In the genomic region with DNA sequence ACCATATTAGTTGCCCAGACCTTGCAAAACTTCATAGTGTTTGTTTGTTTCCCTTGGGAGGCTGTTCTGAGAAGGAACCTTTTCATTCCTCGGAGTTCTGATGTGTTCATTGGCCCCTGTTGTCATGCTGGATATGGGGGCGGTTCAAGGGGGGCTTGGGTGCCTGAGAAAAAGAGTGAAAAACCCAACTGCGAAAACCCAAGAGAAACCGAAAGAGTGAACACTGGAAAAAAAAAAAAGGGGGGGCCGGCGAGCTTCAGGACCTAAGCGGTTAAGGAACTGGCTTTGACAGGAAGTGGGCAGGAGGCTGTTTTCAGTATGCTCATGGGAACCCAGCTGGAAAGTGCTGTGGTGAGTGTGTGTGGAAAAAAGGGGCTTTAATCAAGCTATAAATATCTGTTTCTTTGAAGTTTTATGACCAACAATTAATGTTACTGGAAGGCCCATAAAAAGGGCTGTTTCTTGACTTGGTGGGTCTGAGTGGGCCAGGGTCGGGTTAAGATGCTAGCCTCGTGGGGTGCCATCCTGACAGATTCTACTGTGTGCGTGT, we compare ENCODE assay signal across 9 cellular contexts.
DNase-seq lines count a peak whose midpoint lies in the region; ATAC-seq and TF ChIP-seq lines count a peak whose summit lies in the region.
"Had no signal": no experiment of that assay in that cellular context is flagged by ENCODE, and none has a peak within 500 bp of the region (broad histone marks: within the 10 kb centered on the region; RNA-seq: fewer than 3 reads in every experiment).

No MANE protein-coding gene starts in this region.

- ATAC-seq in natural killer cell treated with Interleukin-12 subunit alpha and Interleukin-12 subunit beta and Interleukin-15 and Interleukin-18, amount 100 ng/mL, for 72 hours, result peak; percentile 81 to 84
- ATAC-seq in GM18861 (IDR thresholded peaks at IDR 0.05; ENCODE audit: unreplicated experiment), result no peak
- no peak for ATAC-seq in PC-3

- no peak overlapping the region for H2AFZ ChIP-seq in PC-3 (ENCODE audit: low read length)
- H2AFZ ChIP-seq: PC-9 had no signal

- BruUV-seq in PC-3 (replicated peaks; lab: Mats Ljungman, UMichigan), result no TSS peak
- no TSS peak for BruUV-seq in Caco-2 (replicated peaks; lab: Mats Ljungman, UMichigan)

- no peaks in the 10 kb centered on the region for H3K9me3 ChIP-seq in BLaER1
- no peaks in the 10 kb centered on the region for H3K9me3 ChIP-seq in PC-3 (ENCODE audit: low read length)
- H3K9me3 ChIP-seq in Caco-2, result no peaks in the 10 kb centered on the region

- H3K27ac Mint-ChIP-seq in natural killer cell treated with Interleukin-12 subunit alpha and Interleukin-12 subunit beta and Interleukin-15 and Interleukin-18, amount 100 ng/mL, for 72 hours, result peak overlapping the region; percentile 72 to 81
- no peak overlapping the region for H3K27ac Mint-ChIP-seq in Caco-2 (ENCODE audit: unreplicated experiment)

- peak; percentile 65 to 82 for DNase-seq in HL-60 (ENCODE audit: low read depth in 1 of 2, low spot score in 1 of 2)
- DNase-seq in activated T-cell treated with anti-CD3 and anti-CD28 coated beads for 4 hours, result peak; percentile 38
- peak; percentile 77 for DNase-seq in natural killer cell treated with Interleukin-12 subunit alpha and Interleukin-12 subunit beta and Interleukin-15 and Interleukin-18, amount 100 ng/mL, for 72 hours (ENCODE audit: low spot score)
- DNase-seq in PC-3, result no peak
- DNase-seq in Caco-2, result no peak
- DNase-seq in DMS79 (lab: John Stamatoyannopoulos, UW), result no peak
- DNase-seq: PC-9 had no signal

- H4K20me1 ChIP-seq in BLaER1, result peaks cover 14% of the 10 kb centered on the region
- H4K20me1 ChIP-seq in PC-3 (ENCODE audit: low read length), result no peaks in the 10 kb centered on the region

- H3K4me2 ChIP-seq in BLaER1 (peak overlapping the region; percentile 93), PC-3 (ENCODE audit: low read length) (no peak overlapping the region)
- H3K4me2 ChIP-seq: PC-9 had no signal

- peak overlapping the region; percentile 2; the same call in 1 of the 2 replicates for H3K27ac ChIP-seq in BLaER1
- H3K27ac ChIP-seq in HL-60 (replicated peaks), result peak overlapping the region; percentile 81
- H3K27ac ChIP-seq in PC-3 (ENCODE audit: low read length), result no peak overlapping the region
- H3K27ac ChIP-seq: PC-9 had no signal

- H3K27me3 ChIP-seq in BLaER1 (no peaks in the 10 kb centered on the region), HL-60 (ENCODE audit: insufficient read depth, poor library complexity, severe bottlenecking) (no peaks in the 10 kb centered on the region), PC-3 (ENCODE audit: low read length) (no peaks in the 10 kb centered on the region), Caco-2 (replicated peaks; ENCODE audit: control insufficient read depth, insufficient read depth, low read length) (no peaks in the 10 kb centered on the region)

- H3K9ac ChIP-seq in BLaER1, result no peak overlapping the region
- no peak overlapping the region for H3K9ac ChIP-seq in PC-3 (ENCODE audit: low read length)

- intact Hi-C loops in PC-3 (cut with micrococcal nuclease) (no loop called here), Caco-2 (cut with micrococcal nuclease; ENCODE audit: unreplicated experiment) (no loop called here)

- peaks cover 41 to 51% of the 10 kb centered on the region in 2 donors for H3K4me1 Mint-ChIP-seq in natural killer cell treated with Interleukin-12 subunit alpha and Interleukin-12 subunit beta and Interleukin-15 and Interleukin-18, amount 100 ng/mL, for 72 hours (ENCODE audit: low read depth in 2 of 2)
- H3K4me1 Mint-ChIP-seq in Caco-2 (ENCODE audit: low read depth, unreplicated experiment), result no peaks in the 10 kb centered on the region

- CTCF ChIA-PET in PC-3 (lab: Charles Lee), result no interaction called here
- CTCF ChIA-PET in Caco-2 (lab: Charles Lee), result no interaction called here

- TF ChIP-seq CTCF in HL-60 (IDR thresholded peaks at IDR 0.05; ENCODE audit: insufficient read depth, low read length) (no peak), PC-3 (conservative IDR thresholded peaks at IDR 0.05; ENCODE audit: low read depth, low read length) (no peak), Caco-2 (IDR thresholded peaks at IDR 0.05; ENCODE audit: insufficient read depth in 1 of 2, low read depth in 1 of 2, low read length in 1 of 2, severe bottlenecking in 1 of 2, unreplicated experiment in 1 of 2) (no peak)

- H3K36me3 ChIP-seq in BLaER1 (no peaks in the 10 kb centered on the region), PC-3 (ENCODE audit: low read depth, low read length) (no peaks in the 10 kb centered on the region), Caco-2 (ENCODE audit: control insufficient read depth, insufficient read depth, low read length) (no peaks in the 10 kb centered on the region)

- no peaks in the 10 kb centered on the region for H3F3A ChIP-seq in PC-3 (ENCODE audit: low read length, unreplicated experiment)

- no peaks in the 10 kb centered on the region for H3K79me2 ChIP-seq in PC-3 (ENCODE audit: low read length)

- no peaks in the 10 kb centered on the region for H3K9me2 ChIP-seq in PC-3 (replicated peaks; ENCODE audit: low read length)

- H3K27me3 Mint-ChIP-seq in natural killer cell treated with Interleukin-12 subunit alpha and Interleukin-12 subunit beta and Interleukin-15 and Interleukin-18, amount 100 ng/mL, for 72 hours, result peaks cover 0 to 10% of the 10 kb centered on the region in 2 donors
- H3K27me3 Mint-ChIP-seq in Caco-2 (ENCODE audit: insufficient read depth, unreplicated experiment), result no peaks in the 10 kb centered on the region

- H3K36me3 Mint-ChIP-seq in natural killer cell treated with Interleukin-12 subunit alpha and Interleukin-12 subunit beta and Interleukin-15 and Interleukin-18, amount 100 ng/mL, for 72 hours, result no peaks in the 10 kb centered on the region
- H3K36me3 Mint-ChIP-seq in Caco-2 (ENCODE audit: insufficient read depth, unreplicated experiment), result no peaks in the 10 kb centered on the region

- peak overlapping the region; percentile 77 for H3K4me3 Mint-ChIP-seq in natural killer cell treated with Interleukin-12 subunit alpha and Interleukin-12 subunit beta and Interleukin-15 and Interleukin-18, amount 100 ng/mL, for 72 hours
- no peak overlapping the region for H3K4me3 Mint-ChIP-seq in Caco-2 (ENCODE audit: unreplicated experiment)

- H3K4me1 ChIP-seq in BLaER1 (peaks cover 72% of the 10 kb centered on the region), PC-3 (ENCODE audit: insufficient read depth, low read length) (no peaks in the 10 kb centered on the region), Caco-2 (no peaks in the 10 kb centered on the region)

- no peaks in the 10 kb centered on the region for H3K9me3 Mint-ChIP-seq in natural killer cell treated with Interleukin-12 subunit alpha and Interleukin-12 subunit beta and Interleukin-15 and Interleukin-18, amount 100 ng/mL, for 72 hours
- H3K9me3 Mint-ChIP-seq in Caco-2 (ENCODE audit: unreplicated experiment), result peaks cover 13% of the 10 kb centered on the region

- H3K4me3 ChIP-seq in BLaER1 (peak overlapping the region; percentile 40; the same call in 1 of the 2 replicates), HL-60 (replicated peaks; ENCODE audit: insufficient read depth, low read length) (peak overlapping the region; percentile 26), PC-3 (ENCODE audit: low read length) (no peak overlapping the region), Caco-2 (ENCODE audit: low read depth, low read length) (no peak overlapping the region)
- H3K4me3 ChIP-seq: PC-9 had no signal

- POLR2A ChIA-PET in PC-3 (lab: Charles Lee; ENCODE audit: unreplicated experiment) (no interaction called here), Caco-2 (lab: Charles Lee) (no interaction called here)

Comparison
In these comparisons a context has a peak if more than half of its experiments do, and no peak if none do; other contexts are left out.
1. H3K4me3 ChIP-seq: peak in BLaER1 (single experiment) and HL-60 (single experiment); none in PC-3 (single experiment) and Caco-2 (single experiment).
2. DNase-seq: peak in HL-60 (2 of 2), activated T-cell treated with anti-CD3 and anti-CD28 coated beads for 4 hours (single experiment) and natural killer cell treated with Interleukin-12 subunit alpha and Interleukin-12 subunit beta and Interleukin-15 and Interleukin-18, amount 100 ng/mL, for 72 hours (single experiment); none in PC-3 (single experiment), Caco-2 (0 of 2) and DMS79 (single experiment).
3. ATAC-seq: peak in natural killer cell treated with Interleukin-12 subunit alpha and Interleukin-12 subunit beta and Interleukin-15 and Interleukin-18, amount 100 ng/mL, for 72 hours (2 of 2); none in GM18861 (single experiment) and PC-3 (single experiment).